ENCODE assay signal across 8 cellular contexts in the genomic region with DNA sequence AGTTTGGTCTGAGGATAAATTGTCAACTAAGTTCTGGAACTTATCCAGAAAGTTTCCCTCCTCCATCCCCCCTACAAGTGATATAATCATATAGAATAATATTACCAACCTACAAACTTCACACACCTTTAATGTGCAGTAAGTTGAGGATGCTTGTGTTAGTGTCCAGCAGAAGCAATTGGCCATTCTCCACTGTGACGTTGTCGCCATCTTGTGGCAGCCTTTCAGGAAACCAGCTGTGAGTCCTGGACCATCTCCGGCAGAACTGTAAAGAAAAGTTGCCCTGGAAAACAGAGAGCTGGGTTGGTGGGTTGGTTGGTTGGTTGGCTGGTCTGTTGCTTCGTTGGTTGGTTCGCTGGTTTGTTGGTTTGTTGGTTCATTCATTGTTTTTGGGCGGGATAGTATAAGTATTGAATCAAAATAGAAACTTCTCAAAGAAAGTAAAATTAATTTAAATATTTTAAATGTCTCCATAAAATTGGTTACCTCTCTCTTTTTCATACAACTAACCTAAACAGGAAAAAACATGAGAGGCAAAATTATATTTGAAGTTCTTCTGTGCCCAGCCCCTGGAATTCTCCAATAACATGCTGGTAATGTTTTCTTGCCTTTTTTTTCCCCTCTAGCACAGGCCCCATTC.
DNase-seq lines count a peak whose midpoint lies in the region; ATAC-seq lines count a peak whose summit lies in the region.

No MANE protein-coding gene starts in this region.

- DNase-seq in DMS153 (lab: John Stamatoyannopoulos, UW), result peak; percentile 37
- peak; percentile 35 for DNase-seq in NCI-H345 treated with DMSO at 0.1 percent for 48 hours (lab: John Stamatoyannopoulos, UW; ENCODE audit: unreplicated experiment)
- peak; percentile 52 to 62 for DNase-seq in activated T-cell treated with anti-CD3 and anti-CD28 coated beads, Interleukin-2, amount 50 U/mL, for 72 hours
- DNase-seq in cardiac septum (ENCODE audit: low spot score), result peak; percentile 81
- DNase-seq in pulmonary artery endothelial cell (ENCODE audit: low read depth, low spot score), result peak; percentile 19

- no peak overlapping the region for H3K4me3 Mint-ChIP-seq in activated T-cell treated with anti-CD3 and anti-CD28 coated beads, Interleukin-2, amount 50 U/mL, for 72 hours

- no peaks in the 10 kb centered on the region for H3K4me1 Mint-ChIP-seq in activated T-cell treated with anti-CD3 and anti-CD28 coated beads, Interleukin-2, amount 50 U/mL, for 72 hours (ENCODE audit: low read depth)

- no peak overlapping the region for H3K27ac Mint-ChIP-seq in activated T-cell treated with anti-CD3 and anti-CD28 coated beads, Interleukin-2, amount 50 U/mL, for 72 hours

- H3K9me3 Mint-ChIP-seq in activated T-cell treated with anti-CD3 and anti-CD28 coated beads, Interleukin-2, amount 50 U/mL, for 72 hours, result no peaks in the 10 kb centered on the region

- ATAC-seq in GM19043 (IDR thresholded peaks at IDR 0.05; ENCODE audit: low read depth, unreplicated experiment), result peak; percentile 88
- ATAC-seq in HG03354 (IDR thresholded peaks at IDR 0.05; ENCODE audit: poor library complexity, severe bottlenecking, unreplicated experiment), result peak; percentile 86
- ATAC-seq in activated T-cell treated with anti-CD3 and anti-CD28 coated beads, Interleukin-2, amount 50 U/mL, for 72 hours (replicated peaks in 1 of 2), result peak in 1 of 2 donors; percentile 41
- no peak for ATAC-seq in activated CD4-positive, CD25-positive, alpha-beta regulatory T cell treated with anti-CD3 and anti-CD28 coated beads, Interleukin-2, amount 50 U/mL, for 24 hours

- intact Hi-C loops in cardiac septum (cut with DNase I), result loop anchor here (10.0 kb wide), 1 partner anchor 1145 kb away; a partner anchor contains a TSS

- no peaks in the 10 kb centered on the region for H3K36me3 Mint-ChIP-seq in activated T-cell treated with anti-CD3 and anti-CD28 coated beads, Interleukin-2, amount 50 U/mL, for 72 hours (ENCODE audit: insufficient read depth in 2 of 2)

- H3K27me3 Mint-ChIP-seq in activated T-cell treated with anti-CD3 and anti-CD28 coated beads, Interleukin-2, amount 50 U/mL, for 72 hours (ENCODE audit: low read depth), result peaks cover 26% of the 10 kb centered on the region

Comparison
In these comparisons a context has a peak if more than half of its experiments do, and no peak if none do; other contexts are left out.
1. DNase-seq: peak in every context shown above with its lines; median percentile 81 in cardiac septum; 57 in activated T-cell treated with anti-CD3 and anti-CD28 coated beads, Interleukin-2, amount 50 U/mL, for 72 hours; 37 in DMS153; 35 in NCI-H345 treated with DMSO at 0.1 percent for 48 hours; 19 in pulmonary artery endothelial cell.
2. ATAC-seq: peak in GM19043 (single experiment) and HG03354 (single experiment); none in activated CD4-positive, CD25-positive, alpha-beta regulatory T cell treated with anti-CD3 and anti-CD28 coated beads, Interleukin-2, amount 50 U/mL, for 24 hours (0 of 2).